In the genomic region with DNA sequence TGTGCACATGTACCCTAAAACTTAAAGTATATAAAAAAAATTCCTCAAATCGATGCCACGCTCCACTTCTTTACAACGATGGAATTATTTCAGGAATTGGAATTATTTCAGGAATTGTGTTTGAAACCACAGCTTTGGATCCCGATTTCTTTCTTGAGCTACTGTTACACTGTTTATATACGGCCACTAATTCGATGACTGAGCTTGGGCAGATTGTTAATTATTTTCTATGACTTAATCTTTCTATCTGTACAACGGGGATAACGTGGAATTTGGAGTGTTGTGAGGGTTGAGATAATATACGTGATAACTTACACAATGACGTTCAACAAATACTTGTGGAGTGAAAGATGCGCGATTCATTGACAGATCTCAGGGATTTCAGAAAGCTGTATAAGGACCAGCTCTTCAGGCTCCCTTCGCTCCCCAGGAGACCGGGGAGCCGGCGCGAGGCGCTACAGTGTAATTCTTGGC, we compare ENCODE assay signal across 8 cellular contexts.
DNase-seq lines count a peak whose midpoint lies in the region; ATAC-seq, FAIRE-seq and TF ChIP-seq lines count a peak whose summit lies in the region.

No MANE protein-coding gene starts in this region.

- no peak overlapping the region for H3K14ac ChIP-seq in neuronal stem cell (ENCODE audit: low read length)

- peaks cover 11 to 33% (median 14%) of the 10 kb centered on the region in 4 donors for H3K4me1 Mint-ChIP-seq in CD4-positive, CD25-positive, alpha-beta regulatory T cell

- ATAC-seq in CD4-positive, CD25-positive, alpha-beta regulatory T cell (ENCODE audit: low read depth in 2 of 2) = peak in 1 of 2 donors; percentile 0
- no peak for ATAC-seq in HG03378 (IDR thresholded peaks at IDR 0.05; ENCODE audit: unreplicated experiment)

- peaks cover 1% of the 10 kb centered on the region for H3K36me3 ChIP-seq in CD4-positive, CD25-positive, alpha-beta regulatory T cell (ENCODE audit: control insufficient read depth, insufficient read depth, low read length)
- H3K36me3 ChIP-seq in KOPT-K1 (ENCODE audit: insufficient read depth, low read length) (peaks cover 12% of the 10 kb centered on the region), neuronal stem cell (replicated peaks in 1 of 2; ENCODE audit: control insufficient read depth in 2 of 2, insufficient read depth in 2 of 2, low read length in 2 of 2) (peaks cover under 1 to 14% of the 10 kb centered on the region in 2 donors)

- H4K91ac ChIP-seq in neuronal stem cell (ENCODE audit: low read depth, low read length, poor library complexity) = no peak overlapping the region

- no peak overlapping the region for H3K4me2 ChIP-seq in neuronal stem cell (ENCODE audit: insufficient read depth, low read length, poor library complexity, severe bottlenecking)

- no peak overlapping the region for H2BK15ac ChIP-seq in neuronal stem cell (ENCODE audit: low read length)

- peaks cover 20% of the 10 kb centered on the region for H3K4me1 ChIP-seq in CD4-positive, CD25-positive, alpha-beta regulatory T cell (ENCODE audit: control insufficient read depth, insufficient read depth, low read length, poor library complexity, severe bottlenecking)
- peaks cover 0 to 5% of the 10 kb centered on the region in 2 donors for H3K4me1 ChIP-seq in neuronal stem cell (ENCODE audit: control insufficient read depth in 2 of 2, insufficient read depth in 1 of 2, low read depth in 1 of 2, low read length in 2 of 2)

- no peak overlapping the region for H3K4ac ChIP-seq in neuronal stem cell (ENCODE audit: low read length)

- H4K8ac ChIP-seq in neuronal stem cell (ENCODE audit: low read depth, low read length) = no peak overlapping the region

- H3K27ac ChIP-seq in CD4-positive, CD25-positive, alpha-beta regulatory T cell (ENCODE audit: insufficient read depth, low read length, poor library complexity, severe bottlenecking) = peak overlapping the region; percentile 95
- peak overlapping the region; percentile 80 for H3K27ac ChIP-seq in KOPT-K1 (ENCODE audit: low read depth, low read length, poor library complexity, severe bottlenecking)
- H3K27ac ChIP-seq in coronary artery = peak overlapping the region in 1 of 2 donors; percentile 91
- no peak overlapping the region for H3K27ac ChIP-seq in neuronal stem cell (replicated peaks; ENCODE audit: low read length)

- no peaks in the 10 kb centered on the region for H3K27me3 ChIP-seq in CD4-positive, CD25-positive, alpha-beta regulatory T cell (ENCODE audit: control insufficient read depth, insufficient read depth, low read length)
- H3K27me3 ChIP-seq in neuronal stem cell (ENCODE audit: control insufficient read depth in 3 of 3, insufficient read depth in 3 of 3, low read depth in 1 of 3, low read length in 3 of 3) = no peaks in the 10 kb centered on the region

- H2AFZ ChIP-seq in neuronal stem cell (ENCODE audit: low read length) = peak overlapping the region; percentile 87

- peak overlapping the region; percentile 93 to 94 (median 93) for H3K27ac Mint-ChIP-seq in CD4-positive, CD25-positive, alpha-beta regulatory T cell

- DNase-seq in CD4-positive, CD25-positive, alpha-beta regulatory T cell = no peak
- DNase-seq in coronary artery (ENCODE audit: low spot score) (no peak), neuronal stem cell (ENCODE audit: low spot score) (no peak), H54 (ENCODE audit: insufficient read length, low spot score) (no peak), DMS 273 (lab: John Stamatoyannopoulos, UW; ENCODE audit: unreplicated experiment) (no peak)
- no peak for DNase-seq in stimulated activated CD4-positive, alpha-beta T cell treated with anti-CD3 and anti-CD28 coated beads, Interleukin-15, amount 100 ng/mL, for 24 hours

- peak overlapping the region; percentile 66 to 92 (median 87) for H3K4me3 Mint-ChIP-seq in CD4-positive, CD25-positive, alpha-beta regulatory T cell

- H3K79me1 ChIP-seq in neuronal stem cell (ENCODE audit: low read depth, low read length) = peaks cover 3% of the 10 kb centered on the region

- peak overlapping the region; percentile 34 for H3K23ac ChIP-seq in neuronal stem cell (ENCODE audit: low read depth, low read length, poor library complexity)

- H3K9me3 Mint-ChIP-seq in CD4-positive, CD25-positive, alpha-beta regulatory T cell = peaks cover 0 to 1% (median 0%) of the 10 kb centered on the region in 7 donors

- H2BK12ac ChIP-seq in neuronal stem cell (ENCODE audit: low read length) = no peak overlapping the region

- no peak for FAIRE-seq in H54 (lab: Jason Lieb, UNC)

- WGBS in neuronal stem cell (ENCODE audit: extremely low coverage in 2 of 2, insufficient read length in 2 of 2, insufficient replicate concordance in 1 of 2), 2 donors = no CpG with 5 or more reads among the region's 18 CpGs

- H2BK5ac ChIP-seq in neuronal stem cell (ENCODE audit: low read length) = no peak overlapping the region

- no peak overlapping the region for H3K9ac ChIP-seq in neuronal stem cell (ENCODE audit: low read depth, low read length, poor library complexity)

- TF ChIP-seq CTCF in coronary artery (IDR thresholded peaks at IDR 0.05) = no peak

- no peak for TF ChIP-seq POLR2A in H54 (IDR thresholded peaks at IDR 0.05; ENCODE audit: low read depth, low read length)

- no peak overlapping the region for H2BK120ac ChIP-seq in neuronal stem cell (ENCODE audit: low read depth, low read length)

- H2AK5ac ChIP-seq in neuronal stem cell (ENCODE audit: low read depth, low read length) = no peak overlapping the region

- peak overlapping the region; percentile 84 for H3K4me3 ChIP-seq in CD4-positive, CD25-positive, alpha-beta regulatory T cell (ENCODE audit: low read depth, low read length)
- H3K4me3 ChIP-seq in coronary artery = peak overlapping the region; percentile 89
- H3K4me3 ChIP-seq in neuronal stem cell (ENCODE audit: low read length in 2 of 2) = peak overlapping the region in 1 of 2 donors; percentile 61

- H3K9me3 ChIP-seq in CD4-positive, CD25-positive, alpha-beta regulatory T cell (ENCODE audit: control insufficient read depth in 2 of 2, low read length in 2 of 2) = no peaks in the 10 kb centered on the region
- no peaks in the 10 kb centered on the region for H3K9me3 ChIP-seq in KOPT-K1 (ENCODE audit: insufficient read depth, low read length, poor library complexity, severe bottlenecking)
- no peaks in the 10 kb centered on the region for H3K9me3 ChIP-seq in neuronal stem cell (replicated peaks in 1 of 2; ENCODE audit: control insufficient read depth in 2 of 2, insufficient read depth in 1 of 2, low read depth in 1 of 2, low read length in 2 of 2)

- no peaks in the 10 kb centered on the region for H3K27me3 Mint-ChIP-seq in CD4-positive, CD25-positive, alpha-beta regulatory T cell

- H3K36me3 Mint-ChIP-seq in CD4-positive, CD25-positive, alpha-beta regulatory T cell = no peaks in the 10 kb centered on the region

- H3K18ac ChIP-seq in neuronal stem cell (ENCODE audit: low read length) = no peak overlapping the region
